ENCODE assay signal across 11 cellular contexts in the genomic region with DNA sequence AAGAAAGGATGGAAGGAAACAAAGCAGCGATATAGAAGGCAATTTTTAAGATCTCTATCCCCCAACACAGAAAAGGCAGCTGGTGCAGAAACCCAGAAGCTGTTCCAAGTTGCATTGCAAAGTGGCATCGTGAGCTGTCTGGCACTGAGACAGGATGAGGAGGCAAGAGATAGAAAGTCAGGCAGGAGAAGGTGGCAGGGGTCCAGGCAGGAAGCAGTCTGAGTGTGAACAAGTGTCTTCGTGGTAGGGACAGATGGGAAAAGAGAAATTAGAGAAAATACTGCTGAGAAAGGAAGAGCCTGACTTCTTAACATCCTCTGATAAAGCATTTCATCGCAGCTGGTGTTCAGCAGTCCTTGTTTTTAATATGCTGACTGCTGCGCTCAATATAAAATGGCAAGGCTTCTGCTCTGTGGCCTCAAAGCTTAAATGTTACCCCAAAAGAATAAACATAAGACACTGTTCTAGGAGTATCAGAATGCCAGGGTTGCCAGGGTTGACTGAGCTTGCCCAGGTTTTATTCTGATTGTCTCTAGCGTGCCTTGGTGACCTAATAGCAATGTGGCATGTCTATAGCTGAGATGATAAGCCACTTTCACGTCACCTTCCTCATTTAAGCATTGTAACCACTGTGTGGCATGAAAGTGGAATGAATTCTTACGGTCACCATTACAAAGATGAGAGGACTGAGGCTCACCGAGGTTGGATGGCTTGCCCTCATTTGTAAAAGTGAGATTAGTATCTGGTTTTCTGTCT.
DNase-seq lines count a peak whose midpoint lies in the region; ATAC-seq, FAIRE-seq and TF ChIP-seq lines count a peak whose summit lies in the region.
"Had no signal": no experiment of that assay in that cellular context is flagged by ENCODE, and none has a peak within 500 bp of the region (broad histone marks: within the 10 kb centered on the region; RNA-seq: fewer than 3 reads in every experiment).

No MANE protein-coding gene starts in this region.

- H3K36me3 ChIP-seq in right lobe of liver = no peaks in the 10 kb centered on the region
- H3K36me3 ChIP-seq in HepG2 (replicated peaks in 1 of 2; ENCODE audit: control insufficient read depth in 1 of 2, insufficient read depth in 2 of 2, low read length in 2 of 2) = no peaks in the 10 kb centered on the region
- H3K36me3 ChIP-seq in mucosa of descending colon (ENCODE audit: low read depth) = no peaks in the 10 kb centered on the region
- no peaks in the 10 kb centered on the region for H3K36me3 ChIP-seq in naive thymus-derived CD4-positive, alpha-beta T cell (ENCODE audit: control insufficient read depth in 2 of 3, insufficient read depth in 3 of 3, low read length in 3 of 3)
- H3K36me3 ChIP-seq in H7 (replicated peaks; ENCODE audit: control insufficient read depth, insufficient read depth, low read length) = no peaks in the 10 kb centered on the region

- H3K4me1 ChIP-seq in right lobe of liver = peaks cover 0 to 7% (median 0%) of the 10 kb centered on the region in 4 donors
- H3K4me1 ChIP-seq in HepG2 (ENCODE audit: insufficient read depth, low read length) = no peaks in the 10 kb centered on the region
- H3K4me1 ChIP-seq in mucosa of descending colon (ENCODE audit: low read depth) = no peaks in the 10 kb centered on the region
- no peaks in the 10 kb centered on the region for H3K4me1 ChIP-seq in naive thymus-derived CD4-positive, alpha-beta T cell (ENCODE audit: control insufficient read depth in 2 of 2, insufficient read depth in 2 of 2, low read length in 2 of 2)

- TF ChIP-seq POLR2A in right lobe of liver (IDR thresholded peaks at IDR 0.05) = no peak
- TF ChIP-seq POLR2A in HepG2 (IDR thresholded peaks at IDR 0.05; ENCODE audit: insufficient read depth in 1 of 2, low read depth in 2 of 2, low read length in 2 of 2) = no peak

- ATAC-seq in right lobe of liver (peak in 3 of 4 donors; percentile 17 to 36 (median 33)), HepG2 (no peak), mucosa of descending colon (no peak), GM19397 (IDR thresholded peaks at IDR 0.05; ENCODE audit: unreplicated experiment) (no peak), HG02981 (IDR thresholded peaks at IDR 0.05; ENCODE audit: unreplicated experiment) (no peak)
- ATAC-seq in naive thymus-derived CD4-positive, alpha-beta T cell = no peak

- H3K4me3 ChIP-seq in right lobe of liver = no peak overlapping the region
- no peak overlapping the region for H3K4me3 ChIP-seq in HepG2 (replicated peaks in 1 of 3; ENCODE audit: insufficient read depth in 1 of 3, low read depth in 2 of 3, low read length in 3 of 3)
- no peak overlapping the region for H3K4me3 ChIP-seq in mucosa of descending colon
- no peak overlapping the region for H3K4me3 ChIP-seq in naive thymus-derived CD4-positive, alpha-beta T cell (ENCODE audit: low read length)
- no peak overlapping the region for H3K4me3 ChIP-seq in H7 (ENCODE audit: insufficient read depth, low read depth, low read length)

- H3K27me3 ChIP-seq in right lobe of liver = no peaks in the 10 kb centered on the region
- no peaks in the 10 kb centered on the region for H3K27me3 ChIP-seq in HepG2 (ENCODE audit: control insufficient read depth in 1 of 2, insufficient read depth in 2 of 2, low read length in 2 of 2)
- H3K27me3 ChIP-seq in naive thymus-derived CD4-positive, alpha-beta T cell (ENCODE audit: control insufficient read depth in 2 of 2, insufficient read depth in 2 of 2, low read length in 2 of 2) = no peaks in the 10 kb centered on the region
- H3K27me3 ChIP-seq in H7 (ENCODE audit: control insufficient read depth, insufficient read depth, low read length) = no peaks in the 10 kb centered on the region

- CTCF ChIA-PET in HepG2 (lab: Yijun Ruan, JAX; ENCODE audit: low intra/inter-chr PET ratio, low total read pairs) = no interaction called here
- CTCF ChIA-PET in naive thymus-derived CD4-positive, alpha-beta T cell (lab: Charles Lee) = no interaction called here

- FAIRE-seq in HepG2 (lab: Jason Lieb, UNC) = no peak
- FAIRE-seq: small intestine had no signal

- BruUV-seq in HepG2 (replicated peaks; lab: Mats Ljungman, UMichigan) = no TSS peak

- TF ChIP-seq CTCF in right lobe of liver (IDR thresholded peaks at IDR 0.05) (no peak), HepG2 (CRISPR knock-in tag; IDR thresholded peaks at IDR 0.05) (no peak), mucosa of descending colon (IDR thresholded peaks at IDR 0.05) (no peak)

- POLR2A ChIA-PET in HepG2 (lab: Yijun Ruan, JAX) = no interaction called here
- POLR2A ChIA-PET in naive thymus-derived CD4-positive, alpha-beta T cell (lab: Charles Lee) = no interaction called here

- H3K27ac Mint-ChIP-seq in naive thymus-derived CD4-positive, alpha-beta T cell = no peak overlapping the region
- H3K27ac Mint-ChIP-seq: activated CD4-positive, alpha-beta T cell treated with anti-CD3 and anti-CD28 coated beads, Interleukin-2, amount 10 ng/mL, durations not matched to agents 24 days and 14 days; stimulated activated naive CD8-positive, alpha-beta T cell treated with anti-CD3 and anti-CD28 coated beads, Interleukin-15, Interleukin-2, amounts not matched to agents 100 ng/mL and 50 ng/mL, for 24 hours had no signal

- H2AFZ ChIP-seq in HepG2 (ENCODE audit: low read length) = no peak overlapping the region

- TF ChIP-seq EP300 in HepG2 (IDR thresholded peaks at IDR 0.05; ENCODE audit: low read depth in 2 of 2, low read length in 2 of 2) (no peak), HepG2 (CRISPR knock-in tag; IDR thresholded peaks at IDR 0.05; ENCODE audit: borderline replicate concordance) (no peak)

- H3K4me3 Mint-ChIP-seq in naive thymus-derived CD4-positive, alpha-beta T cell = no peak overlapping the region
- H3K4me3 Mint-ChIP-seq: activated CD4-positive, alpha-beta T cell treated with anti-CD3 and anti-CD28 coated beads, Interleukin-2, amount 10 ng/mL, durations not matched to agents 24 days and 14 days; stimulated activated naive CD8-positive, alpha-beta T cell treated with anti-CD3 and anti-CD28 coated beads, Interleukin-15, Interleukin-2, amounts not matched to agents 100 ng/mL and 50 ng/mL, for 24 hours had no signal

- intact Hi-C loops in right lobe of liver (cut with DNase I) (no loop called here), HepG2 (cut with micrococcal nuclease; ENCODE audit: unreplicated experiment) (no loop called here), mucosa of descending colon (cut with DNase I, micrococcal nuclease) (no loop called here)
- intact Hi-C loops in naive thymus-derived CD4-positive, alpha-beta T cell (cut with micrococcal nuclease) = no loop called here

- H3K9ac ChIP-seq in HepG2 (ENCODE audit: insufficient read depth, low read depth, low read length) = no peak overlapping the region

- DNase-seq in right lobe of liver (peak in 2 of 3 donors; percentile 47 to 49), HepG2 (ENCODE audit: low spot score) (no peak), dermis blood vessel endothelial cell (peak; percentile 34), mucosa of descending colon (peak in 2 of 3 donors; percentile 5 to 24), H7 (no peak)
- DNase-seq in naive thymus-derived CD4-positive, alpha-beta T cell = no peak
- DNase-seq: activated CD4-positive, alpha-beta T cell treated with anti-CD3 and anti-CD28 coated beads, Interleukin-2, amount 10 ng/mL, durations not matched to agents 24 days and 14 days; small intestine had no signal

- in situ Hi-C loops in HepG2 (cut with HindIII; ENCODE audit: extremely low pct_ligation_motif_present, low pct_unique_long_range_greater_than_20kb) = no loop called here

- no peaks in the 10 kb centered on the region for H3K4me1 Mint-ChIP-seq in naive thymus-derived CD4-positive, alpha-beta T cell
- H3K4me1 Mint-ChIP-seq: activated CD4-positive, alpha-beta T cell treated with anti-CD3 and anti-CD28 coated beads, Interleukin-2, amount 10 ng/mL, durations not matched to agents 24 days and 14 days had no signal

- H3K9me3 Mint-ChIP-seq in naive thymus-derived CD4-positive, alpha-beta T cell = peaks cover 0 to 2% (median 0%) of the 10 kb centered on the region in 11 donors
- H3K9me3 Mint-ChIP-seq: activated CD4-positive, alpha-beta T cell treated with anti-CD3 and anti-CD28 coated beads, Interleukin-2, amount 10 ng/mL, durations not matched to agents 24 days and 14 days; stimulated activated naive CD8-positive, alpha-beta T cell treated with anti-CD3 and anti-CD28 coated beads, Interleukin-15, Interleukin-2, amounts not matched to agents 100 ng/mL and 50 ng/mL, for 24 hours had no signal

- H4K20me1 ChIP-seq in HepG2 (ENCODE audit: insufficient read depth, low read length) = no peaks in the 10 kb centered on the region

- H3K27ac ChIP-seq in right lobe of liver (peak overlapping the region in 1 of 3 donors; percentile 28), HepG2 (ENCODE audit: extremely low read length, insufficient read depth, low read length) (no peak overlapping the region)
- H3K27ac ChIP-seq in naive thymus-derived CD4-positive, alpha-beta T cell (ENCODE audit: low read depth, low read length) = no peak overlapping the region

- WGBS in right lobe of liver (ENCODE audit: insufficient coverage, low coverage, low lambda C conversion rate, missing lambda C conversion rate) = 37% methylated on average over 9 of the region's 9 CpGs
- 16% methylated on average over 9 of the region's 9 CpGs for WGBS in HepG2 (ENCODE audit: low lambda C conversion rate)

- H3K9me3 ChIP-seq in right lobe of liver = no peaks in the 10 kb centered on the region
- no peaks in the 10 kb centered on the region for H3K9me3 ChIP-seq in HepG2 (ENCODE audit: low read length)
- no peaks in the 10 kb centered on the region for H3K9me3 ChIP-seq in mucosa of descending colon
- H3K9me3 ChIP-seq in naive thymus-derived CD4-positive, alpha-beta T cell (ENCODE audit: control insufficient read depth in 2 of 3, low read length in 3 of 3) = no peaks in the 10 kb centered on the region

- no peak overlapping the region for H3K4me2 ChIP-seq in HepG2 (ENCODE audit: low read depth, low read length)

- no peaks in the 10 kb centered on the region for H3K36me3 Mint-ChIP-seq in naive thymus-derived CD4-positive, alpha-beta T cell

- no peak for TF ChIP-seq RAD21 in HepG2 (CRISPR knock-in tag; IDR thresholded peaks at IDR 0.05)

- H3K27me3 Mint-ChIP-seq in naive thymus-derived CD4-positive, alpha-beta T cell = peaks cover 0 to 14% (median 9%) of the 10 kb centered on the region in 5 donors
- H3K27me3 Mint-ChIP-seq: stimulated activated naive CD8-positive, alpha-beta T cell treated with anti-CD3 and anti-CD28 coated beads, Interleukin-15, Interleukin-2, amounts not matched to agents 100 ng/mL and 50 ng/mL, for 24 hours had no signal

- H3K79me2 ChIP-seq in HepG2 (ENCODE audit: insufficient read depth, low read length) = no peaks in the 10 kb centered on the region

Comparison
In these comparisons a context has a peak if more than half of its experiments do, and no peak if none do; other contexts are left out.
1. ATAC-seq: peak in right lobe of liver (3 of 4); none in HepG2 (single experiment), mucosa of descending colon (single experiment), GM19397 (single experiment), naive thymus-derived CD4-positive, alpha-beta T cell (single experiment) and HG02981 (single experiment).
2. DNase-seq: peak in right lobe of liver (2 of 3), dermis blood vessel endothelial cell (single experiment) and mucosa of descending colon (2 of 3); none in HepG2 (single experiment), naive thymus-derived CD4-positive, alpha-beta T cell (0 of 9) and H7 (single experiment).